ENCODE assay signal across 15 cellular contexts in the genomic region with DNA sequence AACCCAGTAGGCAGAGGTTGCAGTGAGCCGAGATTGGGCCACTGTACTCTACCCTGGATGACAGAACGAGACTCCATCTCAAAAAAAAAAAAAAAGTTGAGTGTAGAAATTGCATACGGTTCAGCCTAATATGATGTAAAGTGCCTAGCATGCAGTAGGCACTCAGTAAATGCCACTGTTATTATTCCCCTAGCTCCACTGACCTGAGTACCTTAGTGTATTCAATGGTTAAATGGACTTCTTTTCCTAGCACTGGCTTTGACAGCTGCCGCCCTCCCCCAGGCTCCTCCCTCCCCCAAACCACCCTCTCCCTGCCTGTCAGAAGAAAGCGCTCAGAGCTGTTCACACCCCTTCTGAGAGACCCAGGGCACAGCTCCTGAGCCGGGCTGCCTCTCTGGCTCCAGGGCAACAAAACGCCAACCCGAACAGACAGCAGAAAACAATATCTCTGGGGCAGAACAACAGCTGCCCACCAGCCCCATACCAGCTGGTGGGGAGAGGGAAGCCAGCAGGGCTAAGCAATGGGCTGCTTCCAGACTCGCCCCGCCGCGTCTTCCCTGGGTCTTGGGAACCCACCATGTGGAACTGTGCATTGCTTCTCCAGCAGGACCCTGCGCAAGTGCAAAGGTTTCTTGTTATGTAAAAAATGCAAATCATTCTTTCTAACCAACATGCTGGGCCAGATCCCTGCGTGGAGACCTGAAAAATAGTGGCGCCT. TPM values are rescaled to one million over a fixed set of nuclear protein-coding genes. Genes with fewer than 3 reads are reported as not detected.
A peak's percentile ranks its signal among the peaks of the same experiment; 100 is the strongest.
DNase-seq lines count a peak whose midpoint lies in the region; ATAC-seq and TF ChIP-seq lines count a peak whose summit lies in the region.
"Had no signal": no experiment of that assay in that cellular context is flagged by ENCODE, and none has a peak within 500 bp of the region (broad histone marks: within the 10 kb centered on the region; RNA-seq: fewer than 3 reads in every experiment).

No MANE protein-coding gene starts in this region.

- H3K36me3 Mint-ChIP-seq in GM23338 (ENCODE audit: low read depth) (peaks cover 4% of the 10 kb centered on the region; the same call in 1 of the 3 replicates), nephron (ENCODE audit: low read depth) (no peaks in the 10 kb centered on the region)

- peak; percentile 63 for ATAC-seq in GM23338

- TF ChIP-seq CTCF in GM23338 (conservative IDR thresholded peaks at IDR 0.05; ENCODE audit: low read depth in 2 of 2) (no peak), nephron (IDR thresholded peaks at IDR 0.05; ENCODE audit: unreplicated experiment in 3 of 3) (no peak), OCI-LY7 (conservative IDR thresholded peaks at IDR 0.05; ENCODE audit: low read length) (no peak)

- intact Hi-C loops in head of caudate nucleus (cut with DNase I), result no loop called here
- intact Hi-C loops in OCI-LY7 (cut with micrococcal nuclease; ENCODE audit: unreplicated experiment), result no loop called here

- H3K4me2 ChIP-seq in GM23338 (peak overlapping the region; percentile 72), OCI-LY7 (ENCODE audit: low read length) (no peak overlapping the region)

- no peaks in the 10 kb centered on the region for H3K9me2 ChIP-seq in GM23338 (ENCODE audit: insufficient read depth)
- H3K9me2 ChIP-seq in OCI-LY7 (ENCODE audit: insufficient read depth, low read length), result no peaks in the 10 kb centered on the region

- no peaks in the 10 kb centered on the region for H3K79me2 ChIP-seq in GM23338 (replicated peaks; ENCODE audit: insufficient read depth)
- H3K79me2 ChIP-seq in OCI-LY7 (ENCODE audit: insufficient read depth, low read depth, low read length), result no peaks in the 10 kb centered on the region

- CTCF ChIA-PET in OCI-LY7 (lab: Charles Lee; ENCODE audit: unreplicated experiment), result no interaction called here

- H3F3A ChIP-seq in GM23338 (replicated peaks; ENCODE audit: low read depth), result no peaks in the 10 kb centered on the region

- POLR2A ChIA-PET in OCI-LY7 (lab: Charles Lee), result interaction anchor here (0.5 kb wide), 1 partner anchor 207 kb away, joined by 3 read pairs; no protein-coding TSS in a partner anchor

- H3K4me1 Mint-ChIP-seq in GM23338 (peaks cover 17% of the 10 kb centered on the region), nephron (peaks cover 26% of the 10 kb centered on the region)

- H2AFZ ChIP-seq in GM23338 (no peak overlapping the region), OCI-LY7 (ENCODE audit: low read length) (no peak overlapping the region)

- H3K27ac ChIP-seq in GM23338 (ENCODE audit: low read depth) (no peak overlapping the region), OCI-LY7 (ENCODE audit: low read depth, low read length, poor library complexity, severe bottlenecking) (no peak overlapping the region)
- H3K27ac ChIP-seq: breast epithelium had no signal

- no peaks in the 10 kb centered on the region for H3K36me3 ChIP-seq in GM23338 (ENCODE audit: insufficient read depth)
- H3K36me3 ChIP-seq in OCI-LY7 (ENCODE audit: insufficient read depth, low read length), result no peaks in the 10 kb centered on the region
- H3K36me3 ChIP-seq: breast epithelium had no signal

- H3K27ac Mint-ChIP-seq in GM23338 (no peak overlapping the region; the same call in 1 of the 2 replicates), nephron (peak overlapping the region; percentile 2 to 62 (median 30))
- H3K27ac Mint-ChIP-seq: activated B cell treated with CpG ODN at 0.5 μM for 24 hours, progenitor cell of endocrine pancreas had no signal

- H4K20me1 ChIP-seq in GM23338 (replicated peaks; ENCODE audit: insufficient read depth) (no peaks in the 10 kb centered on the region), OCI-LY7 (ENCODE audit: insufficient read depth, low read length) (no peaks in the 10 kb centered on the region)

- no TSS peak for BruUV-seq in OCI-LY7 (replicated peaks; lab: Mats Ljungman, UMichigan)

- H3K9me3 Mint-ChIP-seq in GM23338, result peaks cover 6% of the 10 kb centered on the region; the same call in 2 of the 3 replicates
- no peaks in the 10 kb centered on the region for H3K9me3 Mint-ChIP-seq in nephron
- H3K9me3 Mint-ChIP-seq: activated B cell treated with CpG ODN at 0.5 μM for 24 hours had no signal

- DNase-seq in GM23338 (ENCODE audit: low spot score) (peak; percentile 44), NCI-H446 (lab: John Stamatoyannopoulos, UW) (peak; percentile 18 to 69), head of caudate nucleus (peak in 34 of 42 donors; percentile 29 to 88 (median 60)), GM19240 (ENCODE audit: insufficient read length, low spot score) (no peak), OCI-LY7 (ENCODE audit: low spot score) (no peak), DMS79 (lab: John Stamatoyannopoulos, UW) (no peak)
- DNase-seq in stimulated activated CD4-positive, alpha-beta T cell treated with anti-CD3 and anti-CD28 coated beads, Interleukin-15, amount 100 ng/mL, for 24 hours, result no peak
- DNase-seq: activated B cell treated with CpG ODN at 0.5 μM for 24 hours; activated naive CD4-positive, alpha-beta T cell treated with anti-CD3 and anti-CD28 coated beads, Interleukin-2, amount 50 U/mL, for 16 hours; AML-193; effector memory CD4-positive, alpha-beta T cell; NCI-H2029 treated with DMSO at 0.1 percent for 48 hours had no signal

- H3K4me3 ChIP-seq in GM23338, result peak overlapping the region; percentile 42; the same call in 1 of the 2 replicates
- no peak overlapping the region for H3K4me3 ChIP-seq in OCI-LY7 (ENCODE audit: low read depth, low read length, poor library complexity, severe bottlenecking)
- H3K4me3 ChIP-seq: breast epithelium had no signal

- peaks cover 45% of the 10 kb centered on the region for H3K27me3 ChIP-seq in GM23338 (ENCODE audit: insufficient read depth)
- H3K27me3 ChIP-seq: breast epithelium had no signal

- H3K4me3 Mint-ChIP-seq in GM23338 (peak overlapping the region; percentile 40; the same call in 2 of the 3 replicates), nephron (peak overlapping the region in 1 of 3 experiments; percentile 69)
- H3K4me3 Mint-ChIP-seq: activated B cell treated with CpG ODN at 0.5 μM for 24 hours had no signal

- H3K9me3 ChIP-seq in OCI-LY7 (ENCODE audit: low read length), result no peaks in the 10 kb centered on the region
- H3K9me3 ChIP-seq: breast epithelium had no signal

- H3K4me1 ChIP-seq in GM23338 (ENCODE audit: insufficient read depth) (peaks cover 5% of the 10 kb centered on the region), OCI-LY7 (ENCODE audit: insufficient read depth, low read length, poor library complexity, severe bottlenecking) (no peaks in the 10 kb centered on the region)

- H3K27me3 Mint-ChIP-seq in GM23338 (ENCODE audit: insufficient read depth, low read depth, poor library complexity) (peaks cover 38% of the 10 kb centered on the region), nephron (ENCODE audit: low read depth) (peaks cover 34% of the 10 kb centered on the region)

TF ChIP-seq in GM23338, 12 proteins besides CTCF, POLR2A, EP300 and RAD21:
- no peak for TF ChIP-seq NANOG (IDR thresholded peaks at IDR 0.05; ENCODE audit: borderline replicate concordance)
- TF ChIP-seq STAT1 (IDR thresholded peaks at IDR 0.05; ENCODE audit: unreplicated experiment), result no peak

RNA-seq across cellular contexts. Expression of a gene that starts 4.5 kb away (rescaled TPM):
- total RNA-seq in GM23338 (2014; rRNA removed; shearing (Covaris generic)), result 0.12 and 0.14 TPM in 2 replicates
- 0.37 and 0.42 TPM in 2 replicates for polyA plus RNA-seq in GM23338 (2016; fragmentation: Nextera tagmentation; extraction: Ambion mirVana)
- total RNA-seq in OCI-LY7 (2014; rRNA removed; shearing (Covaris generic)), result 25.3 and 37.7 TPM in 2 replicates
- 70.7 and 89.8 TPM in 2 replicates for total RNA-seq in OCI-LY7 (2022)

RNA-seq across cellular contexts. Expression of a gene that starts 39.9 kb away (rescaled TPM):
- 79.4 and 82.9 TPM in 2 replicates for total RNA-seq in GM23338 (2014; rRNA removed; shearing (Covaris generic))
- polyA plus RNA-seq in GM23338 (2016; fragmentation: Nextera tagmentation; extraction: Ambion mirVana), result 53.1 and 57.3 TPM in 2 replicates
- total RNA-seq in OCI-LY7 (2014; rRNA removed; shearing (Covaris generic)), result 34.6 and 38.9 TPM in 2 replicates
- 35.6 and 40.0 TPM in 2 replicates for total RNA-seq in OCI-LY7 (2022)

RNA-seq across cellular contexts. Expression of a gene that starts 51.0 kb away (rescaled TPM):
- total RNA-seq in GM23338 (2014; rRNA removed; shearing (Covaris generic)), result 7.9 and 8.7 TPM in 2 replicates
- polyA plus RNA-seq in GM23338 (2016; fragmentation: Nextera tagmentation; extraction: Ambion mirVana), result 3.6 and 3.7 TPM in 2 replicates
- total RNA-seq in OCI-LY7 (2014; rRNA removed; shearing (Covaris generic)), result 14.7 and 20.1 TPM in 2 replicates
- 25.7 and 30.0 TPM in 2 replicates for total RNA-seq in OCI-LY7 (2022)

Comparison
In these comparisons a context has a peak if more than half of its experiments do, and no peak if none do; other contexts are left out.
1. DNase-seq: peak in GM23338 (single experiment), NCI-H446 (2 of 2) and head of caudate nucleus (34 of 42); none in stimulated activated CD4-positive, alpha-beta T cell treated with anti-CD3 and anti-CD28 coated beads, Interleukin-15, amount 100 ng/mL, for 24 hours (single experiment), GM19240 (single experiment), OCI-LY7 (single experiment) and DMS79 (single experiment).
2. RNA of a gene that starts 4.5 kb away (total RNA-seq): 25.3 to 89.8 TPM in OCI-LY7; 0.12 to 0.14 TPM in GM23338; every median in the first group is over 10 times any median in the second.